Comparison of ENCODE assay signal across 18 cellular contexts in genomic region chr1:29645586-29645985, GRCh38.
"Had no signal": no experiment of that assay in that cellular context is flagged by ENCODE, and none has a peak within 500 bp of the region (broad histone marks: within the 10 kb centered on the region; RNA-seq: fewer than 3 reads in every experiment).

No MANE protein-coding gene starts in this region.

- H3K36me3 Mint-ChIP-seq: activated naive CD4-positive, alpha-beta T cell treated with anti-CD3 and anti-CD28 coated beads, Interleukin-2, amount 50 U/mL, for 72 hours; brain; naive thymus-derived CD4-positive, alpha-beta T cell; T-cell had no signal

- H3K4me3 Mint-ChIP-seq: activated CD4-positive, alpha-beta T cell treated with anti-CD3 and anti-CD28 coated beads, Interleukin-2, amount 10 ng/mL, durations not matched to agents 7 days and 5 days; activated CD8-positive, alpha-beta T cell treated with anti-CD3 and anti-CD28 coated beads for 36 hours; brain; naive thymus-derived CD4-positive, alpha-beta T cell; T-cell; T-helper 2 cell treated with Interferon-gamma antibody and Interleukin-4, amounts not matched to agents 5 μg/mL and 100 μg/mL, for 36 hours had no signal

- H3K4me1 Mint-ChIP-seq: activated CD4-positive, alpha-beta T cell treated with anti-CD3 and anti-CD28 coated beads, Interleukin-2, amount 10 ng/mL, durations not matched to agents 7 days and 5 days; naive thymus-derived CD4-positive, alpha-beta T cell; T-cell had no signal

- H3K27ac Mint-ChIP-seq: activated CD4-positive, alpha-beta T cell treated with anti-CD3 and anti-CD28 coated beads, Interleukin-2, amount 10 ng/mL, durations not matched to agents 7 days and 5 days; activated CD8-positive, alpha-beta T cell treated with anti-CD3 and anti-CD28 coated beads for 36 hours; brain; naive thymus-derived CD4-positive, alpha-beta T cell; T-cell; T-helper 2 cell treated with Interferon-gamma antibody and Interleukin-4, amounts not matched to agents 5 μg/mL and 100 μg/mL, for 36 hours had no signal

- DNase-seq: activated CD4-positive, alpha-beta T cell treated with anti-CD3 and anti-CD28 coated beads, Interleukin-2, amount 10 ng/mL, durations not matched to agents 7 days and 5 days; activated CD4-positive, CD25-positive, alpha-beta regulatory T cell treated with anti-CD3 and anti-CD28 coated beads, Interleukin-2, amount 50 U/mL, for 72 hours; activated CD8-positive, alpha-beta T cell treated with anti-CD3 and anti-CD28 coated beads for 36 hours; activated gamma-delta T cell treated with Interleukin-2 at 50 U/mL for 16 hours; activated T-cell treated with anti-CD3 and anti-CD28 coated beads, Interleukin-2, amount 50 U/mL, for 1 hour; aorta; foreskin keratinocyte; left lung; naive thymus-derived CD4-positive, alpha-beta T cell; pancreas; stimulated activated CD4-positive, alpha-beta T cell treated with anti-CD3 and anti-CD28 coated beads, Interleukin-2, amount 100 ng/mL, for 48 hours; stimulated activated naive CD4-positive, alpha-beta T cell; T-cell; testis; trophoblast cell had no signal

- H3K9me3 Mint-ChIP-seq: activated CD4-positive, alpha-beta T cell treated with anti-CD3 and anti-CD28 coated beads, Interleukin-2, amount 10 ng/mL, durations not matched to agents 7 days and 5 days; activated CD8-positive, alpha-beta T cell treated with anti-CD3 and anti-CD28 coated beads for 36 hours; activated naive CD4-positive, alpha-beta T cell treated with anti-CD3 and anti-CD28 coated beads, Interleukin-2, amount 50 U/mL, for 72 hours; T-cell; T-helper 2 cell treated with Interferon-gamma antibody and Interleukin-4, amounts not matched to agents 5 μg/mL and 100 μg/mL, for 36 hours had no signal
